In the genomic region with DNA sequence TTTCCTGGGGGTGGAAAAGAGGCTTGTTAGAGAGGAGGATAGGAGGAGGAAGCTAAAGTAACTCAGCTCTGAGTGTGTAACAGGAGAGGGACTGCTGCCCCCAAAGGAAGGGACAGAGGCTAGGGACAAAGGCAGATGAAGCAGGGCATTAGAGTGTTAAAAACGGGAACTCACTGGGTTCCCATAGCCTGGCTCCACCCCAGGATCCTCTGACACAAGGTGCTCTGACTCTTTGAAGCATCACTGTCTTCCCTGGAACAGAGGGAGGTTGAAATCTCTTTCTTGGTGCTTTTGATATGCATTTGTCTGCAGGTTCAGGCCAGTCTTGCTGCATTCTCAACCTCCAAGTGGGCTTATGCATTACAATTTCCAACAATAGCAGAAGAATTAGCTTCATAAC, we compare ENCODE assay signal across 1 cellular context.
TF ChIP-seq lines count a peak whose summit lies in the region.

No MANE protein-coding gene starts in this region.

TF ChIP-seq in H1, 55 proteins besides CTCF, POLR2A, EP300 and RAD21:
- TF ChIP-seq SAP30 (IDR thresholded peaks at IDR 0.05; ENCODE audit: insufficient read depth, insufficient replicate concordance, low read length) (no peak), SP1 (IDR thresholded peaks at IDR 0.05; ENCODE audit: low read depth, low read length) (no peak), RFX5 (IDR thresholded peaks at IDR 0.05; ENCODE audit: borderline replicate concordance, low read depth, low read length) (no peak), TAF1 (IDR thresholded peaks at IDR 0.05; ENCODE audit: low read depth, low read length) (no peak), MAX (IDR thresholded peaks at IDR 0.05) (no peak), CHD2 (IDR thresholded peaks at IDR 0.05; ENCODE audit: low read length) (no peak), NANOG (IDR thresholded peaks at IDR 0.05; ENCODE audit: insufficient read depth, low read depth, low read length, poor library complexity, severe bottlenecking) (no peak), PHF8 (conservative IDR thresholded peaks at IDR 0.05; ENCODE audit: low read depth, low read length) (no peak), HDAC2 (IDR thresholded peaks at IDR 0.05; ENCODE audit: borderline replicate concordance in 1 of 2, low read depth in 2 of 2, low read length in 2 of 2) (no peak), SP2 (IDR thresholded peaks at IDR 0.05; ENCODE audit: low read length) (no peak), TAF7 (optimal IDR thresholded peaks at IDR 0.05; ENCODE audit: borderline replicate concordance, low read depth, low read length) (no peak)
